Comparison of ENCODE assay signal across 10 cellular contexts in the genomic region with DNA sequence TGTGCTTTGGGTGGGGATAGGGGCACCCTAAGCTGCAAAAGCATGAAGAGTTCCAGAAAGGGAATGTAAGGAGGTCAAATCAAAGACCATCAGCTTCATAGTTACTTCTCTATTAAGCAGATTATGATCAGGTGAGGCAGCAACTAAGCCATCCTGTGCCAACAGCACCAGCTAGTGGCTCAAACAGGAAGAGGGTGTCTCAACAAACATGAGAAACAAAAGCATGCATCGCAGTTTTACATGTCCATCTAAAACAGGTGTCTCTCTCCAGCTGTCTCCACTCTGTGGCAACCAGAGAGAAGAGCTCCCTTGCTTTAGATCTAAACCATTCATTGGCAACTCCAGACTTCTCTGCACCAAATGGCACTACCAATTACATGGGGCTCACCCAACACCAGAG. TPM values are rescaled to one million over a fixed set of nuclear protein-coding genes. Genes with fewer than 3 reads are reported as not detected.
DNase-seq lines count a peak whose midpoint lies in the region; ATAC-seq, FAIRE-seq and TF ChIP-seq lines count a peak whose summit lies in the region.
"Had no signal": no experiment of that assay in that cellular context is flagged by ENCODE, and none has a peak within 500 bp of the region (broad histone marks: within the 10 kb centered on the region; RNA-seq: fewer than 3 reads in every experiment).

No MANE protein-coding gene starts in this region.

- DNase-seq in AG09319 (ENCODE audit: extremely low read depth, low read depth) (no peak), GM13977 (ENCODE audit: low spot score) (no peak), kidney (no peak), DMS153 treated with DMSO at 0.1 percent for 48 hours (lab: John Stamatoyannopoulos, UW; ENCODE audit: unreplicated experiment) (no peak), SHP77 treated with DMSO at 0.1 percent for 48 hours (lab: John Stamatoyannopoulos, UW) (no peak)
- no peak for DNase-seq in stimulated activated CD4-positive, alpha-beta T cell treated with anti-CD3 and anti-CD28 coated beads, Interleukin-2, amount 100 ng/mL, for 24 hours
- DNase-seq: GF-D8 had no signal

- peaks cover 0 to 6% of the 10 kb centered on the region in 2 donors for H3K9me3 ChIP-seq in kidney (ENCODE audit: control insufficient read depth in 1 of 2, low read length in 2 of 2)

- H3K9me3 Mint-ChIP-seq in activated naive CD4-positive, alpha-beta T cell treated with anti-CD3 and anti-CD28 coated beads, Interleukin-2, amount 50 U/mL, for 24 hours = no peaks in the 10 kb centered on the region

- in situ Hi-C loops in GM13977 (cut with MboI; ENCODE audit: low pct_unique_long_range_greater_than_20kb, low sequenced_read_pairs, unreplicated experiment) = no loop called here

- no peak overlapping the region for H3K9ac ChIP-seq in kidney (ENCODE audit: low read length in 2 of 2)

- H3K27me3 Mint-ChIP-seq in activated naive CD4-positive, alpha-beta T cell treated with anti-CD3 and anti-CD28 coated beads, Interleukin-2, amount 50 U/mL, for 24 hours = no peaks in the 10 kb centered on the region
- H3K27me3 Mint-ChIP-seq: central memory CD8-positive, alpha-beta T cell had no signal

- no peaks in the 10 kb centered on the region for H3K36me3 ChIP-seq in kidney (ENCODE audit: control insufficient read depth in 1 of 2, insufficient read depth in 2 of 2, low read length in 2 of 2)

- TF ChIP-seq CTCF in AG09319 (IDR thresholded peaks at IDR 0.05; ENCODE audit: low read depth, low read length) = peak; percentile 30
- peak; percentile 16 for TF ChIP-seq CTCF in GM13977 (IDR thresholded peaks at IDR 0.05; ENCODE audit: extremely low read depth, insufficient read depth, missing control alignments)
- peak; percentile 11 for TF ChIP-seq CTCF in kidney (IDR thresholded peaks at IDR 0.05; ENCODE audit: borderline replicate concordance, extremely low read depth, insufficient read depth)

- peak overlapping the region; percentile 94 for H3K27ac Mint-ChIP-seq in activated naive CD4-positive, alpha-beta T cell treated with anti-CD3 and anti-CD28 coated beads, Interleukin-2, amount 50 U/mL, for 24 hours

- H3K27ac ChIP-seq in kidney (ENCODE audit: low read depth in 2 of 2, low read length in 2 of 2) = no peak overlapping the region

- H3K4me3 ChIP-seq in kidney (ENCODE audit: low read length in 2 of 2) = no peak overlapping the region

- H3K4me1 ChIP-seq in kidney (ENCODE audit: control insufficient read depth in 1 of 2, insufficient read depth in 1 of 2, low read depth in 1 of 2, low read length in 2 of 2) = peaks cover 0 to 5% of the 10 kb centered on the region in 2 donors

- no peak overlapping the region for H3K4me3 Mint-ChIP-seq in activated naive CD4-positive, alpha-beta T cell treated with anti-CD3 and anti-CD28 coated beads, Interleukin-2, amount 50 U/mL, for 24 hours
- H3K4me3 Mint-ChIP-seq: central memory CD8-positive, alpha-beta T cell had no signal

- ATAC-seq in GM18909 (IDR thresholded peaks at IDR 0.05; ENCODE audit: poor library complexity, unreplicated experiment) = no peak

- peaks cover 22% of the 10 kb centered on the region for H3K36me3 Mint-ChIP-seq in activated naive CD4-positive, alpha-beta T cell treated with anti-CD3 and anti-CD28 coated beads, Interleukin-2, amount 50 U/mL, for 24 hours

- FAIRE-seq in kidney (lab: Jason Lieb, UNC) = no peak

- intact Hi-C loops in kidney (cut with DNase I) = no loop called here

- H3K4me1 Mint-ChIP-seq in activated naive CD4-positive, alpha-beta T cell treated with anti-CD3 and anti-CD28 coated beads, Interleukin-2, amount 50 U/mL, for 24 hours = peaks cover 87% of the 10 kb centered on the region
- H3K4me1 Mint-ChIP-seq: central memory CD8-positive, alpha-beta T cell had no signal

RNA-seq across cellular contexts. Expression of gene ACTN1, which starts 52.9 kb away (rescaled TPM):
- total RNA-seq in kidney = 184 TPM
- polyA plus RNA-seq in kidney (ENCODE audit: insufficient read depth, low read depth, low replicate concordance) = 20.1 TPM
